ENCODE assay signal across 12 cellular contexts in genomic region chr7:16223963-16224707, GRCh38.
DNase-seq lines count a peak whose midpoint lies in the region; ATAC-seq and TF ChIP-seq lines count a peak whose summit lies in the region.
"Had no signal": no experiment of that assay in that cellular context is flagged by ENCODE, and none has a peak within 500 bp of the region (broad histone marks: within the 10 kb centered on the region; RNA-seq: fewer than 3 reads in every experiment).

No MANE protein-coding gene starts in this region.

- DNase-seq in activated CD8-positive, alpha-beta memory T cell treated with anti-CD3 and anti-CD28 coated beads for 24 hours: peak; percentile 61
- DNase-seq in activated CD8-positive, alpha-beta memory T cell treated with anti-CD3 and anti-CD28 coated beads, Interleukin-2, amount 50 U/mL, for 48 hours: no peak
- peak; percentile 86 for DNase-seq in activated CD8-positive, alpha-beta memory T cell treated with anti-CD3 and anti-CD28 coated beads, Interleukin-2, amount 10 ng/mL, durations not matched to agents 7 days and 5 days
- peak in 1 of 2 donors; percentile 39 for DNase-seq in central memory CD8-positive, alpha-beta T cell (ENCODE audit: low spot score in 2 of 2)
- peak; percentile 12 to 21 for DNase-seq in stimulated activated CD8-positive, alpha-beta memory T cell treated with anti-CD3 and anti-CD28 coated beads, Interleukin-4, amount 100 ng/mL, for 4 hours (ENCODE audit: low read depth in 2 of 2, low spot score in 1 of 2)
- DNase-seq in heart right ventricle (no peak), NCI-H1105 (lab: John Stamatoyannopoulos, UW) (no peak)
- DNase-seq: left colon, NCI-H510A treated with DMSO at 0.1 percent for 48 hours, trophoblast cell had no signal

- no peak overlapping the region for H3K4me3 ChIP-seq in heart right ventricle

- H3K9me3 ChIP-seq in heart right ventricle: peaks cover 0 to 27% (median 4%) of the 10 kb centered on the region in 11 donors

- H3K36me3 ChIP-seq in heart right ventricle: no peaks in the 10 kb centered on the region

- peaks cover 5% of the 10 kb centered on the region for H3K36me3 Mint-ChIP-seq in activated CD8-positive, alpha-beta memory T cell treated with anti-CD3 and anti-CD28 coated beads, Interleukin-2, amount 10 ng/mL, durations not matched to agents 7 days and 5 days
- H3K36me3 Mint-ChIP-seq in central memory CD8-positive, alpha-beta T cell (ENCODE audit: insufficient read depth): no peaks in the 10 kb centered on the region

- intact Hi-C loops in heart right ventricle (cut with DNase I): no loop called here

- ATAC-seq in activated CD8-positive, alpha-beta memory T cell treated with anti-CD3 and anti-CD28 coated beads, Interleukin-2, amount 10 ng/mL, durations not matched to agents 7 days and 5 days: peak; percentile 98
- ATAC-seq in central memory CD8-positive, alpha-beta T cell (replicated peaks; ENCODE audit: extremely low read depth, poor library complexity, severe bottlenecking): peak; percentile 94
- ATAC-seq in GM18907 (IDR thresholded peaks at IDR 0.05; ENCODE audit: unreplicated experiment) (no peak), heart right ventricle (no peak)
- ATAC-seq: left colon had no signal

- CTCF ChIA-PET in activated CD8-positive, alpha-beta memory T cell treated with anti-CD3 and anti-CD28 coated beads, Interleukin-2, amount 10 ng/mL, durations not matched to agents 7 days and 5 days (lab: Charles Lee): interaction anchor here (0.6 to 1.4 kb wide), 3 partner anchors 197 to 341 kb away, joined by 3 to 4 read pairs (median 4); partner anchors contain the start of gene CRPPA

- H3K27me3 ChIP-seq in heart right ventricle: no peaks in the 10 kb centered on the region

- H3K27ac ChIP-seq in heart right ventricle: no peak overlapping the region
- H3K27ac ChIP-seq: KMS-11 had no signal

- H3K4me3 Mint-ChIP-seq in activated CD8-positive, alpha-beta memory T cell treated with anti-CD3 and anti-CD28 coated beads, Interleukin-2, amount 10 ng/mL, durations not matched to agents 7 days and 5 days: peak overlapping the region; percentile 70
- H3K4me3 Mint-ChIP-seq in central memory CD8-positive, alpha-beta T cell: peak overlapping the region; percentile 45

- no peaks in the 10 kb centered on the region for H3K4me1 ChIP-seq in heart right ventricle

- WGBS in heart right ventricle, 2 donors: 85 to 89% methylated on average over 8 of the region's 8 CpGs

- H3K4me1 Mint-ChIP-seq in activated CD8-positive, alpha-beta memory T cell treated with anti-CD3 and anti-CD28 coated beads, Interleukin-2, amount 10 ng/mL, durations not matched to agents 7 days and 5 days: peaks cover 17% of the 10 kb centered on the region
- H3K4me1 Mint-ChIP-seq in central memory CD8-positive, alpha-beta T cell: peaks cover 14% of the 10 kb centered on the region

- no peak for TF ChIP-seq CTCF in heart right ventricle (IDR thresholded peaks at IDR 0.05)

- peak overlapping the region; percentile 86 for H3K27ac Mint-ChIP-seq in activated CD8-positive, alpha-beta memory T cell treated with anti-CD3 and anti-CD28 coated beads, Interleukin-2, amount 10 ng/mL, durations not matched to agents 7 days and 5 days
- H3K27ac Mint-ChIP-seq in central memory CD8-positive, alpha-beta T cell (ENCODE audit: low read depth): no peak overlapping the region

- no peaks in the 10 kb centered on the region for H3K27me3 Mint-ChIP-seq in activated CD8-positive, alpha-beta memory T cell treated with anti-CD3 and anti-CD28 coated beads, Interleukin-2, amount 10 ng/mL, durations not matched to agents 7 days and 5 days
- no peaks in the 10 kb centered on the region for H3K27me3 Mint-ChIP-seq in central memory CD8-positive, alpha-beta T cell

- H3K9me3 Mint-ChIP-seq in activated CD8-positive, alpha-beta memory T cell treated with anti-CD3 and anti-CD28 coated beads, Interleukin-2, amount 10 ng/mL, durations not matched to agents 7 days and 5 days (ENCODE audit: low read depth): peaks cover 9% of the 10 kb centered on the region
- H3K9me3 Mint-ChIP-seq in central memory CD8-positive, alpha-beta T cell: peaks cover 5% of the 10 kb centered on the region

Comparison
In these comparisons a context has a peak if more than half of its experiments do, and no peak if none do; other contexts are left out.
1. DNase-seq: peak in activated CD8-positive, alpha-beta memory T cell treated with anti-CD3 and anti-CD28 coated beads for 24 hours (single experiment), activated CD8-positive, alpha-beta memory T cell treated with anti-CD3 and anti-CD28 coated beads, Interleukin-2, amount 10 ng/mL, durations not matched to agents 7 days and 5 days (single experiment) and stimulated activated CD8-positive, alpha-beta memory T cell treated with anti-CD3 and anti-CD28 coated beads, Interleukin-4, amount 100 ng/mL, for 4 hours (2 of 2); none in activated CD8-positive, alpha-beta memory T cell treated with anti-CD3 and anti-CD28 coated beads, Interleukin-2, amount 50 U/mL, for 48 hours (single experiment), heart right ventricle (0 of 2) and NCI-H1105 (single experiment).
2. ATAC-seq: peak in activated CD8-positive, alpha-beta memory T cell treated with anti-CD3 and anti-CD28 coated beads, Interleukin-2, amount 10 ng/mL, durations not matched to agents 7 days and 5 days (single experiment) and central memory CD8-positive, alpha-beta T cell (single experiment); none in GM18907 (single experiment) and heart right ventricle (0 of 8).